Comparison of ENCODE assay signal across 21 cellular contexts in the genomic region with DNA sequence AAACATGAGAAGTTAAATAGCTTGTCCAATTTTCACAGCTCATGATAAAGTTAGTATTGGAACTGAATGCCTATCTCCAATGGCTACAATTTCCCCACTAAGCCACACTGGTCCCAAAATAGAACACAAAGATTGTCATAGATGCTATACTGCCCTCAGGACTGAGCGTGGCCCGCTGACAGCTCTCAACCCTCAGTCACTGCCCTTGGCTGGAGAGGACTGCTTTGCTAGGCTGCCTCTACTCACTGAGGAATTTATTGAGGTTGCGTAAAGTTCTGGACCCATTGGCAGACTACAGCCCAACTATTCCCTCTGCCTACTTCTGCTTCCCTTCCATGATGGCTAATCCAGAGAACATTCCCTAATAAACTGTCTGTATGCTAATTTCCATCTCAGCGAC.
DNase-seq lines count a peak whose midpoint lies in the region; ATAC-seq and TF ChIP-seq lines count a peak whose summit lies in the region.
"Had no signal": no experiment of that assay in that cellular context is flagged by ENCODE, and none has a peak within 500 bp of the region (broad histone marks: within the 10 kb centered on the region; RNA-seq: fewer than 3 reads in every experiment).

No MANE protein-coding gene starts in this region.

- no peak for TF ChIP-seq POLR2A in breast epithelium (IDR thresholded peaks at IDR 0.05)

- no peak overlapping the region for H3K4me3 Mint-ChIP-seq in stimulated activated memory B cell treated with anti-CD40 and anti-IgM and Interleukin-4, amounts not matched to agents 10 μg/mL and 1 μg/mL and 100 μg/mL, for 72 hours
- H3K4me3 Mint-ChIP-seq: B cell; CD4-positive, alpha-beta T cell; CD8-positive, alpha-beta T cell had no signal

- H3K9me3 Mint-ChIP-seq in stimulated activated memory B cell treated with anti-CD40 and anti-IgM and Interleukin-4, amounts not matched to agents 10 μg/mL and 1 μg/mL and 100 μg/mL, for 72 hours, result peaks cover 2% of the 10 kb centered on the region
- H3K9me3 Mint-ChIP-seq: CD4-positive, alpha-beta T cell had no signal

- H3K4me1 Mint-ChIP-seq in stimulated activated memory B cell treated with anti-CD40 and anti-IgM and Interleukin-4, amounts not matched to agents 10 μg/mL and 1 μg/mL and 100 μg/mL, for 72 hours, result peaks cover 22% of the 10 kb centered on the region

- H3K36me3 ChIP-seq in breast epithelium, result no peaks in the 10 kb centered on the region
- H3K36me3 ChIP-seq: BLaER1 treated with 17β-estradiol and CSF1 and Interleukin-3, amounts not matched to agents 10 nM and 100 nM had no signal

- no peaks in the 10 kb centered on the region for H3K4me1 ChIP-seq in right cardiac atrium (ENCODE audit: control insufficient read depth, insufficient read depth, low read length)
- H3K4me1 ChIP-seq in breast epithelium, result no peaks in the 10 kb centered on the region
- H3K4me1 ChIP-seq: A549 had no signal

- H3K4me3 ChIP-seq in right cardiac atrium (ENCODE audit: low read length) (no peak overlapping the region), breast epithelium (no peak overlapping the region)
- H3K4me3 ChIP-seq: A549; BLaER1 treated with 17β-estradiol and CSF1 and Interleukin-3, amounts not matched to agents 10 nM and 100 nM had no signal

- H3K27me3 ChIP-seq in right cardiac atrium (ENCODE audit: control insufficient read depth, insufficient read depth), result no peaks in the 10 kb centered on the region
- H3K27me3 ChIP-seq in breast epithelium, result no peaks in the 10 kb centered on the region
- H3K27me3 ChIP-seq: BLaER1 treated with 17β-estradiol and CSF1 and Interleukin-3, amounts not matched to agents 10 nM and 100 nM had no signal

- H3K27ac ChIP-seq in right cardiac atrium (ENCODE audit: low read length) (no peak overlapping the region), breast epithelium (no peak overlapping the region)
- H3K27ac ChIP-seq: 22Rv1; A549; BLaER1 treated with 17β-estradiol and CSF1 and Interleukin-3, amounts not matched to agents 10 nM and 100 nM; C4-2B had no signal

- ATAC-seq in right cardiac atrium, result peak; percentile 69 to 74
- ATAC-seq in stimulated activated memory B cell treated with anti-CD40 and anti-IgM and Interleukin-4, amounts not matched to agents 10 μg/mL and 1 μg/mL and 100 μg/mL, for 72 hours, result no peak
- ATAC-seq: A549; CD8-positive, alpha-beta T cell had no signal

- peak overlapping the region; percentile 3 for H3K27ac Mint-ChIP-seq in stimulated activated memory B cell treated with anti-CD40 and anti-IgM and Interleukin-4, amounts not matched to agents 10 μg/mL and 1 μg/mL and 100 μg/mL, for 72 hours
- H3K27ac Mint-ChIP-seq: CD4-positive, alpha-beta T cell; CD8-positive, alpha-beta T cell had no signal

- intact Hi-C loops in right cardiac atrium (cut with DNase I) (no loop called here), cardiac septum (cut with DNase I) (loop anchor here (10.0 kb wide), 1 partner anchor 265 kb away; a partner anchor contains a TSS), breast epithelium (cut with DNase I; ENCODE audit: low total_unique reads) (no loop called here)

- 90% methylated on average over 4 of the region's 4 CpGs for WGBS in right cardiac atrium

- H3K9me3 ChIP-seq in right cardiac atrium (ENCODE audit: control insufficient read depth, low read length) (no peaks in the 10 kb centered on the region), breast epithelium (no peaks in the 10 kb centered on the region)
- H3K9me3 ChIP-seq: A549, Caco-2 had no signal

- no peaks in the 10 kb centered on the region for H3K27me3 Mint-ChIP-seq in stimulated activated memory B cell treated with anti-CD40 and anti-IgM and Interleukin-4, amounts not matched to agents 10 μg/mL and 1 μg/mL and 100 μg/mL, for 72 hours
- H3K27me3 Mint-ChIP-seq: CD4-positive, alpha-beta T cell had no signal

- no peak for TF ChIP-seq CTCF in breast epithelium (IDR thresholded peaks at IDR 0.05)

- H3K36me3 Mint-ChIP-seq in stimulated activated memory B cell treated with anti-CD40 and anti-IgM and Interleukin-4, amounts not matched to agents 10 μg/mL and 1 μg/mL and 100 μg/mL, for 72 hours, result no peaks in the 10 kb centered on the region
- H3K36me3 Mint-ChIP-seq: CD8-positive, alpha-beta T cell had no signal

- DNase-seq in right cardiac atrium (peak in 2 of 3 donors; percentile 20 to 54), cardiac septum (ENCODE audit: low spot score) (no peak), RPMI7951 (ENCODE audit: low read depth) (peak; percentile 51), foreskin melanocyte (peak; percentile 40), breast epithelium (ENCODE audit: low spot score in 2 of 2) (no peak)
- DNase-seq in activated CD8-positive, alpha-beta memory T cell treated with anti-CD3 and anti-CD28 coated beads, Interleukin-2, amount 50 U/mL, for 48 hours, result no peak
- DNase-seq in stimulated activated naive CD4-positive, alpha-beta T cell treated with Interleukin-2 at 50 U/mL for 16 hours (lab: John Stamatoyannopoulos, UW), result no peak
- DNase-seq: AML-193; Caco-2; Calu3; CD4-positive, alpha-beta T cell; CD8-positive, alpha-beta T cell; DMS79 treated with DMSO at 0.1 percent for 48 hours; EL; GDM1 had no signal

Comparison
In these comparisons a context has a peak if more than half of its experiments do, and no peak if none do; other contexts are left out.
1. DNase-seq: peak in right cardiac atrium (2 of 3), RPMI7951 (single experiment) and foreskin melanocyte (single experiment); none in cardiac septum (single experiment), breast epithelium (0 of 2), activated CD8-positive, alpha-beta memory T cell treated with anti-CD3 and anti-CD28 coated beads, Interleukin-2, amount 50 U/mL, for 48 hours (single experiment) and stimulated activated naive CD4-positive, alpha-beta T cell treated with Interleukin-2 at 50 U/mL for 16 hours (single experiment).